Comparison of ENCODE assay signal across 14 cellular contexts in the genomic region with DNA sequence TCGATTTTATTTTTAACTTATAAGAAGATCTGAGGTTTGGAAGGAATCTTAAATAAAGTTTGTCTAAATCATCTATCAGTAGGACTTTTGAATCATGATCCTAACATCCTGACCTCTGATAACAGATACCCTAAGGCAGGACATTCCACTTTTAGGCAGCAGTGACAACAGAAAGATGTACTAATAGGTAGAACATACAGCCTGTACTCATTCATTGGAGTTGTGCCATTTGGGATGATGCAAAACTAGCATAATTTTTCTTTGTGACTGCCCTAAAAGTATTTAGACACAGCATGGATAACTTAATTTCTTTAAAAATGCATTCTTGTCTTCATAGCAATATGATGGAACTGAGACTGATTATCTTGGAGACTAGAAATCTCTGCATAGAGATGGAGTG. TPM values are rescaled to one million over a fixed set of nuclear protein-coding genes. Genes with fewer than 3 reads are reported as not detected.
DNase-seq lines count a peak whose midpoint lies in the region; ATAC-seq and TF ChIP-seq lines count a peak whose summit lies in the region.
"Had no signal": no experiment of that assay in that cellular context is flagged by ENCODE, and none has a peak within 500 bp of the region (broad histone marks: within the 10 kb centered on the region; RNA-seq: fewer than 3 reads in every experiment).

No MANE protein-coding gene starts in this region.

- H3K9me3 ChIP-seq in neutrophil (no peaks in the 10 kb centered on the region), Caco-2 (peaks cover 13% of the 10 kb centered on the region)
- H3K9me3 ChIP-seq: mucosa of descending colon, vagina had no signal

- no peak for TF ChIP-seq CTCF in RWPE1 (conservative IDR thresholded peaks at IDR 0.05; ENCODE audit: low read depth)
- no peak for TF ChIP-seq CTCF in neutrophil (IDR thresholded peaks at IDR 0.05)
- no peak for TF ChIP-seq CTCF in Caco-2 (IDR thresholded peaks at IDR 0.05; ENCODE audit: insufficient read depth in 1 of 2, low read depth in 1 of 2, low read length in 1 of 2, severe bottlenecking in 1 of 2, unreplicated experiment in 1 of 2)

- peak overlapping the region; percentile 83 for H3K27ac Mint-ChIP-seq in activated T-cell treated with anti-CD3 and anti-CD28 coated beads, Interleukin-2, amount 50 U/mL, for 24 hours
- no peak overlapping the region for H3K27ac Mint-ChIP-seq in Caco-2 (ENCODE audit: unreplicated experiment)
- H3K27ac Mint-ChIP-seq: stimulated activated memory B cell treated with anti-CD40 and anti-IgM and Interleukin-4, amounts not matched to agents 10 μg/mL and 1 μg/mL and 100 μg/mL, for 72 hours had no signal

- no peak overlapping the region for H3K4me3 Mint-ChIP-seq in activated T-cell treated with anti-CD3 and anti-CD28 coated beads, Interleukin-2, amount 50 U/mL, for 24 hours
- no peak overlapping the region for H3K4me3 Mint-ChIP-seq in activated T-cell treated with anti-CD3 and anti-CD28 coated beads, Interleukin-2, amount 50 U/mL, for 4 hours
- H3K4me3 Mint-ChIP-seq in Caco-2 (ENCODE audit: unreplicated experiment), result no peak overlapping the region
- H3K4me3 Mint-ChIP-seq: stimulated activated memory B cell treated with anti-CD40 and anti-IgM and Interleukin-4, amounts not matched to agents 10 μg/mL and 1 μg/mL and 100 μg/mL, for 72 hours had no signal

- H3K4me3 ChIP-seq in neutrophil (ENCODE audit: low read depth in 1 of 2, low read length in 1 of 2), result no peak overlapping the region
- H3K4me3 ChIP-seq in Caco-2 (ENCODE audit: low read depth, low read length), result no peak overlapping the region
- H3K4me3 ChIP-seq: mucosa of descending colon, vagina had no signal

- H3K27me3 ChIP-seq in neutrophil (no peaks in the 10 kb centered on the region), Caco-2 (replicated peaks; ENCODE audit: control insufficient read depth, insufficient read depth, low read length) (no peaks in the 10 kb centered on the region)
- H3K27me3 ChIP-seq: vagina had no signal

- ATAC-seq in activated T-cell treated with anti-CD3 and anti-CD28 coated beads, Interleukin-2, amount 50 U/mL, for 4 hours, result no peak
- no peak for ATAC-seq in HG02798 (IDR thresholded peaks at IDR 0.05; ENCODE audit: poor library complexity, unreplicated experiment)
- ATAC-seq: mucosa of descending colon; stimulated activated memory B cell treated with anti-CD40 and anti-IgM and Interleukin-4, amounts not matched to agents 10 μg/mL and 1 μg/mL and 100 μg/mL, for 72 hours had no signal

- CTCF ChIA-PET in RWPE1 (lab: Yijun Ruan, JAX) (no interaction called here), Caco-2 (lab: Charles Lee) (no interaction called here)

- no peak for DNase-seq in activated T-cell treated with anti-CD3 and anti-CD28 coated beads, Interleukin-2, amount 50 U/mL, for 24 hours
- no peak for DNase-seq in activated T-cell treated with anti-CD3 and anti-CD28 coated beads, Interleukin-2, amount 50 U/mL, for 4 hours
- DNase-seq in RWPE1 (ENCODE audit: low spot score) (peak; percentile 31), dedifferentiated amniotic fluid mesenchymal stem cell (ENCODE audit: extremely low spot score) (peak; percentile 80), Caco-2 (no peak), caudate nucleus (lab: John Stamatoyannopoulos, UW) (no peak)
- DNase-seq: ACHN; mucosa of descending colon; NCI-H524; stimulated activated CD4-positive, alpha-beta T cell treated with anti-CD3 and anti-CD28 coated beads, Interleukin-2, amount 100 ng/mL, for 24 hours had no signal

- intact Hi-C loops in Caco-2 (cut with micrococcal nuclease; ENCODE audit: unreplicated experiment), result no loop called here

- peaks cover 70% of the 10 kb centered on the region for H3K4me1 Mint-ChIP-seq in activated T-cell treated with anti-CD3 and anti-CD28 coated beads, Interleukin-2, amount 50 U/mL, for 24 hours (ENCODE audit: low read depth)
- peaks cover 68% of the 10 kb centered on the region for H3K4me1 Mint-ChIP-seq in activated T-cell treated with anti-CD3 and anti-CD28 coated beads, Interleukin-2, amount 50 U/mL, for 4 hours (ENCODE audit: low read depth)
- H3K4me1 Mint-ChIP-seq in Caco-2 (ENCODE audit: low read depth, unreplicated experiment), result no peaks in the 10 kb centered on the region

- H3K36me3 ChIP-seq in neutrophil (no peaks in the 10 kb centered on the region), Caco-2 (ENCODE audit: control insufficient read depth, insufficient read depth, low read length) (no peaks in the 10 kb centered on the region)
- H3K36me3 ChIP-seq: vagina had no signal

- BruUV-seq in Caco-2 (replicated peaks; lab: Mats Ljungman, UMichigan), result no TSS peak

- POLR2A ChIA-PET in RWPE1 (lab: Yijun Ruan, JAX; ENCODE audit: low non-redundant PET) (interaction anchor here (0.6 kb wide), 1 partner anchor 148 kb away, joined by 3 read pairs; no protein-coding TSS in a partner anchor), Caco-2 (lab: Charles Lee) (no interaction called here)

- H3K4me1 ChIP-seq in neutrophil (ENCODE audit: control insufficient read depth in 1 of 2, insufficient read depth in 1 of 2, low read depth in 1 of 2, low read length in 1 of 2) (peaks cover 7 to 20% of the 10 kb centered on the region in 2 experiments), Caco-2 (peaks cover 5% of the 10 kb centered on the region; the same call in 1 of the 2 replicates)

- H3K9me3 Mint-ChIP-seq in activated T-cell treated with anti-CD3 and anti-CD28 coated beads, Interleukin-2, amount 50 U/mL, for 24 hours, result no peaks in the 10 kb centered on the region
- H3K9me3 Mint-ChIP-seq in activated T-cell treated with anti-CD3 and anti-CD28 coated beads, Interleukin-2, amount 50 U/mL, for 4 hours, result no peaks in the 10 kb centered on the region
- peaks cover 14% of the 10 kb centered on the region for H3K9me3 Mint-ChIP-seq in Caco-2 (ENCODE audit: unreplicated experiment)

- H3K27ac ChIP-seq in RWPE1 (peak overlapping the region; percentile 74), neutrophil (peak overlapping the region; percentile 17), caudate nucleus (ENCODE audit: low read depth, low read length) (no peak overlapping the region)
- H3K27ac ChIP-seq: vagina had no signal

- peaks cover 64% of the 10 kb centered on the region for H3K36me3 Mint-ChIP-seq in activated T-cell treated with anti-CD3 and anti-CD28 coated beads, Interleukin-2, amount 50 U/mL, for 24 hours (ENCODE audit: low read depth)
- peaks cover 33% of the 10 kb centered on the region for H3K36me3 Mint-ChIP-seq in activated T-cell treated with anti-CD3 and anti-CD28 coated beads, Interleukin-2, amount 50 U/mL, for 4 hours (ENCODE audit: insufficient read depth)
- peaks cover 12% of the 10 kb centered on the region for H3K36me3 Mint-ChIP-seq in Caco-2 (ENCODE audit: insufficient read depth, unreplicated experiment)

- H3K27me3 Mint-ChIP-seq in activated T-cell treated with anti-CD3 and anti-CD28 coated beads, Interleukin-2, amount 50 U/mL, for 24 hours, result no peaks in the 10 kb centered on the region
- no peaks in the 10 kb centered on the region for H3K27me3 Mint-ChIP-seq in activated T-cell treated with anti-CD3 and anti-CD28 coated beads, Interleukin-2, amount 50 U/mL, for 4 hours (ENCODE audit: low read depth)
- H3K27me3 Mint-ChIP-seq in Caco-2 (ENCODE audit: insufficient read depth, unreplicated experiment), result no peaks in the 10 kb centered on the region
- H3K27me3 Mint-ChIP-seq: stimulated activated memory B cell treated with anti-CD40 and anti-IgM and Interleukin-4, amounts not matched to agents 10 μg/mL and 1 μg/mL and 100 μg/mL, for 72 hours had no signal

RNA-seq across cellular contexts. Expression of gene CDC42SE2, which starts 39.7 kb away (rescaled TPM):
- total RNA-seq in activated T-cell treated with anti-CD3 and anti-CD28 coated beads, Interleukin-2, amount 50 U/mL, for 4 hours, result 100 to 1,000 TPM in 1 of 3 donors, 10 to 100 TPM in 2; 89.3 to 103 (median 97.5) TPM
- total RNA-seq in Caco-2 (2022), result 39.4 and 41.1 TPM in 2 replicates

Comparison
In these comparisons a context has a peak if more than half of its experiments do, and no peak if none do; other contexts are left out.
1. DNase-seq: peak in RWPE1 (single experiment) and dedifferentiated amniotic fluid mesenchymal stem cell (single experiment); none in activated T-cell treated with anti-CD3 and anti-CD28 coated beads, Interleukin-2, amount 50 U/mL, for 24 hours (single experiment), activated T-cell treated with anti-CD3 and anti-CD28 coated beads, Interleukin-2, amount 50 U/mL, for 4 hours (single experiment), Caco-2 (0 of 2) and caudate nucleus (0 of 61).